In the genomic region with DNA sequence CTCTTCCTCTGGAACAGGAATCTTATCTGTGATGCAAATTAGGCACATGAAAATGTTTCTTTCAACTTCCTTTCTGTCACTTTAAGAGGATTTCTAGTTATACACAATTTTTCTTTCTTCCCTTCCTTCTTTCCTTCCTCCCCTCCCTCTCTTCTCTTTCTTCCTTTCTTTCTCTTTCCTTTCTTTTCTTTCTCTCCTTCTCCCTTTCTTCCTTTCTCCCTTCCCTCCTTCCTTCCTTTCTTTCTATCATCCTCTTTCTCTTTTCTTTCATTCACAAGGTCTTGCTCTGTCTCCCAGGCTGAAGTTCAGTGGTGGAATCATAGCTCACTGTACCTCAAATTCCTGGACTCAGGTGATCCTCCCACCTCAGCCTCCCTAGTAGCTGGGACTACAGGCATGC, we compare ENCODE assay signal across 9 cellular contexts. TPM values are rescaled to one million over a fixed set of nuclear protein-coding genes. Genes with fewer than 3 reads are reported as not detected.
"Had no signal": no experiment of that assay in that cellular context is flagged by ENCODE, and none has a peak within 500 bp of the region (broad histone marks: within the 10 kb centered on the region; RNA-seq: fewer than 3 reads in every experiment).

No MANE protein-coding gene starts in this region.

- H3K36me3 Mint-ChIP-seq: IgD-negative memory B cell had no signal

- ATAC-seq: HepG2 had no signal

- DNase-seq: IMR-90, KBM-7, KG1 had no signal

- FAIRE-seq: HepG2, HTR-8/SVneo had no signal

- H3K4me2 ChIP-seq: KMS-11 had no signal

- H3K27ac Mint-ChIP-seq: IgD-negative memory B cell had no signal

- H3K27ac ChIP-seq: HL-60, KMS-11 had no signal

- H3K9ac ChIP-seq: KMS-11 had no signal

RNA-seq across cellular contexts. Expression of a gene that starts 18.0 kb away (rescaled TPM):
- total RNA-seq: HepG2, HT1080, IMR-90 had no signal
- polyA plus RNA-seq: HepG2, IgD-negative memory B cell, IMR-90 had no signal
